Comparison of ENCODE assay signal across 8 cellular contexts in the genomic region with DNA sequence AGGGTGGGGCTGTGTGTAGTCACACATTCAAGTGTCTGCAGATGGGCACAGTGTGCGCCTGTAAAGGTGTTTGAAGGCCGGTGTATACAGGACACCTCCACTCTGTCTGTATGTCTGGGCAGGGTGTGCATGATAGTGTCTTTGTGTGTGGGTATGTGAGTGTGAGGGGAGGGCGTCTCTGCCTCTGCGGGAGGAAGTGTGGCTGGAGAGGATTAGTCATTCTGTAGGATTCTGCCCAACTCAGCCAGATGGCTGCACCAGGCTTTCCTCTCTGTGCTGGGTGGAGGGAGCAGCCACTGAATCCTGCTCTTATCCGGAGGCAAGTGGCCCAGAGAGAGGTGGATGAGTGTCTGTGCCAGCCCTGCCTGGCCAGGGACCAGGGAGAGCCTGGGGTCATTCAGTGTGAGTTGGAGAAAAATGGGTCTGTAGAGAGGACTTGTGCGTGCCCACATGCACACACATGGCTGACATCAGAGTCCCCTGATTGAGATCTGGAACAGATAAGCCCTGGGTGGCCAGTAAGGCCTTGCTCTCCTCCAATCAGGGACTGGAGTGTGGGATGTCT. TPM values are rescaled to one million over a fixed set of nuclear protein-coding genes. Genes with fewer than 3 reads are reported as not detected.
DNase-seq lines count a peak whose midpoint lies in the region; ATAC-seq and TF ChIP-seq lines count a peak whose summit lies in the region.

No MANE protein-coding gene starts in this region.

- no peaks in the 10 kb centered on the region for H3K9me2 ChIP-seq in PC-3 (replicated peaks; ENCODE audit: low read length)

- H3K27me3 ChIP-seq in ACC112 (ENCODE audit: insufficient read depth, low read length), result no peaks in the 10 kb centered on the region
- no peaks in the 10 kb centered on the region for H3K27me3 ChIP-seq in PC-3 (ENCODE audit: low read length)
- H3K27me3 ChIP-seq in foreskin keratinocyte, result no peaks in the 10 kb centered on the region
- H3K27me3 ChIP-seq in neuronal stem cell (ENCODE audit: control insufficient read depth in 3 of 3, insufficient read depth in 3 of 3, low read depth in 1 of 3, low read length in 3 of 3), result peaks cover 11 to 69% (median 55%) of the 10 kb centered on the region in 3 experiments
- no peaks in the 10 kb centered on the region for H3K27me3 ChIP-seq in suprapubic skin

- H2BK12ac ChIP-seq in neuronal stem cell (ENCODE audit: low read length), result no peak overlapping the region

- H4K91ac ChIP-seq in neuronal stem cell (ENCODE audit: low read depth, low read length, poor library complexity), result no peak overlapping the region

- H3F3A ChIP-seq in PC-3 (ENCODE audit: low read length, unreplicated experiment), result no peaks in the 10 kb centered on the region

- H3K4me2 ChIP-seq in PC-3 (ENCODE audit: low read length) (peak overlapping the region; percentile 96), neuronal stem cell (ENCODE audit: insufficient read depth, low read length, poor library complexity, severe bottlenecking) (no peak overlapping the region)

- POLR2A ChIA-PET in PC-3 (lab: Charles Lee; ENCODE audit: unreplicated experiment), result no interaction called here

- H3K4me3 ChIP-seq in ACC112 (ENCODE audit: low read depth, low read length) (peak overlapping the region; percentile 99), PC-3 (ENCODE audit: low read length) (peak overlapping the region; percentile 83), neuronal stem cell (ENCODE audit: low read length in 2 of 2) (peak overlapping the region in 1 of 2 donors; percentile 39), suprapubic skin (peak overlapping the region; percentile 87)

- peak in 1 of 2 donors; percentile 8 for TF ChIP-seq POLR2A in suprapubic skin (IDR thresholded peaks at IDR 0.05)

- CTCF ChIA-PET in PC-3 (lab: Charles Lee), result no interaction called here

- H3K27ac ChIP-seq in ACC112 (ENCODE audit: low read depth, low read length) (peak overlapping the region; percentile 98), PC-3 (ENCODE audit: low read length) (peak overlapping the region; percentile 95), foreskin keratinocyte (peak overlapping the region; percentile 16), neuronal stem cell (replicated peaks; ENCODE audit: low read length) (no peak overlapping the region), suprapubic skin (peak overlapping the region; percentile 98)

- H3K4me1 ChIP-seq in ACC112 (ENCODE audit: control insufficient read depth, insufficient read depth, low read length, unreplicated experiment), result peaks cover 12% of the 10 kb centered on the region
- peaks cover 8% of the 10 kb centered on the region for H3K4me1 ChIP-seq in PC-3 (ENCODE audit: insufficient read depth, low read length)
- H3K4me1 ChIP-seq in foreskin keratinocyte, result peaks cover 8% of the 10 kb centered on the region
- H3K4me1 ChIP-seq in neuronal stem cell (ENCODE audit: control insufficient read depth in 2 of 2, insufficient read depth in 1 of 2, low read depth in 1 of 2, low read length in 2 of 2), result peaks cover 32 to 33% of the 10 kb centered on the region in 2 donors
- peaks cover 34% of the 10 kb centered on the region for H3K4me1 ChIP-seq in suprapubic skin

- H3K36me3 ChIP-seq in ACC112 (ENCODE audit: insufficient read depth, low read length) (peaks cover 10% of the 10 kb centered on the region; the same call in 1 of the 2 replicates), PC-3 (ENCODE audit: low read depth, low read length) (peaks cover 8% of the 10 kb centered on the region; the same call in 1 of the 2 replicates), neuronal stem cell (replicated peaks in 1 of 2; ENCODE audit: control insufficient read depth in 2 of 2, insufficient read depth in 2 of 2, low read length in 2 of 2) (no peaks in the 10 kb centered on the region), suprapubic skin (peaks cover 33% of the 10 kb centered on the region)

- no CpG with 5 or more reads among the region's 6 CpGs for WGBS in neuronal stem cell (ENCODE audit: extremely low coverage in 2 of 2, insufficient read length in 2 of 2, insufficient replicate concordance in 1 of 2), 2 donors
- 3% methylated on average over 6 of the region's 6 CpGs for WGBS in suprapubic skin

- no peak overlapping the region for H2BK15ac ChIP-seq in neuronal stem cell (ENCODE audit: low read length)

- no peak overlapping the region for H2BK120ac ChIP-seq in neuronal stem cell (ENCODE audit: low read depth, low read length)

- DNase-seq in PC-3, result peak; percentile 77
- peak; percentile 43 for DNase-seq in activated T-helper 9 cell treated with anti-CD3 and anti-CD28 coated beads, Interleukin-2, amount 50 U/mL, for 16 hours (ENCODE audit: low read depth)
- DNase-seq in foreskin keratinocyte, result peak; percentile 63 to 83
- DNase-seq in neuronal stem cell (ENCODE audit: low spot score), result no peak
- DNase-seq in suprapubic skin (ENCODE audit: low spot score in 2 of 2), result peak in 1 of 2 donors; percentile 84
- DNase-seq in OCI-M2 (lab: John Stamatoyannopoulos, UW; ENCODE audit: unreplicated experiment), result no peak

- TSS peak; percentile 32 for BruUV-seq in PC-3 (replicated peaks; lab: Mats Ljungman, UMichigan)

- H4K8ac ChIP-seq in neuronal stem cell (ENCODE audit: low read depth, low read length), result peak overlapping the region; percentile 93

- no peaks in the 10 kb centered on the region for H4K20me1 ChIP-seq in PC-3 (ENCODE audit: low read length)

- peak; percentile 23 for ATAC-seq in GM21447 (IDR thresholded peaks at IDR 0.05; ENCODE audit: unreplicated experiment)
- peak; percentile 64 for ATAC-seq in PC-3
- ATAC-seq in foreskin keratinocyte, result peak; percentile 70

- no peak for TF ChIP-seq EP300 in suprapubic skin (IDR thresholded peaks at IDR 0.05)

- H3K14ac ChIP-seq in neuronal stem cell (ENCODE audit: low read length), result no peak overlapping the region

- peak overlapping the region; percentile 62 for H2BK5ac ChIP-seq in neuronal stem cell (ENCODE audit: low read length)

- no peak overlapping the region for H3K4ac ChIP-seq in neuronal stem cell (ENCODE audit: low read length)

- H3K9ac ChIP-seq in PC-3 (ENCODE audit: low read length) (peak overlapping the region; percentile 85), neuronal stem cell (ENCODE audit: low read depth, low read length, poor library complexity) (peak overlapping the region; percentile 12)

- H2AK5ac ChIP-seq in neuronal stem cell (ENCODE audit: low read depth, low read length), result no peak overlapping the region

- peak overlapping the region; percentile 77 for H3K18ac ChIP-seq in neuronal stem cell (ENCODE audit: low read length)

- intact Hi-C loops in PC-3 (cut with micrococcal nuclease), result no loop called here

- no peaks in the 10 kb centered on the region for H3K79me1 ChIP-seq in neuronal stem cell (ENCODE audit: low read depth, low read length)

- H3K79me2 ChIP-seq in ACC112 (ENCODE audit: control insufficient read depth, insufficient read depth, low read length, unreplicated experiment), result peaks cover 25% of the 10 kb centered on the region
- H3K79me2 ChIP-seq in PC-3 (ENCODE audit: low read length), result peaks cover 16% of the 10 kb centered on the region

- H2AFZ ChIP-seq in ACC112 (ENCODE audit: low read length, unreplicated experiment), result peak overlapping the region; percentile 71
- peak overlapping the region; percentile 80 for H2AFZ ChIP-seq in PC-3 (ENCODE audit: low read length)
- peak overlapping the region; percentile 92 for H2AFZ ChIP-seq in neuronal stem cell (ENCODE audit: low read length)

- TF ChIP-seq CTCF in PC-3 (conservative IDR thresholded peaks at IDR 0.05; ENCODE audit: low read depth, low read length), result no peak
- TF ChIP-seq CTCF in foreskin keratinocyte (conservative IDR thresholded peaks at IDR 0.05), result no peak
- TF ChIP-seq CTCF in suprapubic skin (IDR thresholded peaks at IDR 0.05), result no peak

- peak overlapping the region; percentile 51 for H3K23ac ChIP-seq in neuronal stem cell (ENCODE audit: low read depth, low read length, poor library complexity)

- H3K9me3 ChIP-seq in PC-3 (ENCODE audit: low read length) (no peaks in the 10 kb centered on the region), neuronal stem cell (replicated peaks in 1 of 2; ENCODE audit: control insufficient read depth in 2 of 2, insufficient read depth in 1 of 2, low read depth in 1 of 2, low read length in 2 of 2) (peaks cover 0 to 2% of the 10 kb centered on the region in 2 donors), suprapubic skin (no peaks in the 10 kb centered on the region)

RNA-seq across cellular contexts. Expression of a gene that starts 1.7 kb away (rescaled TPM):
- total RNA-seq in PC-3 (2014; rRNA removed), result 46.7 and 63.7 TPM in 2 replicates
- total RNA-seq in foreskin keratinocyte, result 38.8 and 46.0 TPM in 2 replicates
- 24.1 and 27.9 TPM in 2 replicates for polyA plus RNA-seq in foreskin keratinocyte
- polyA plus RNA-seq in neuronal stem cell (2013, experiment 1 of 2), result 0.06 TPM
- polyA plus RNA-seq in neuronal stem cell (2013, experiment 2 of 2), result 0.11 TPM
- total RNA-seq in suprapubic skin, result 100 to 1,000 TPM in 1 of 4 donors, 10 to 100 TPM in 3; 57.6 to 296 (median 74.3) TPM

RNA-seq across cellular contexts. Expression of a gene that starts 1.8 kb away (rescaled TPM):
- total RNA-seq in PC-3 (2014; rRNA removed) (2.5 and 2.8 TPM in 2 replicates), foreskin keratinocyte (0.85 TPM in 2 replicates), suprapubic skin (1 to 10 TPM; 1.2 to 6.0 (median 1.8) TPM)
- 0.61 and 0.82 TPM in 2 replicates for polyA plus RNA-seq in foreskin keratinocyte
- polyA plus RNA-seq in neuronal stem cell (2013, experiment 1 of 2), result 0.29 TPM
- polyA plus RNA-seq in neuronal stem cell (2013, experiment 2 of 2), result 0.33 TPM

RNA-seq across cellular contexts. Expression of a gene that starts 29.1 kb away (rescaled TPM):
- total RNA-seq in PC-3 (2014; rRNA removed), result 24.9 and 25.1 TPM in 2 replicates
- 0.27 and 0.32 TPM in 2 replicates for total RNA-seq in foreskin keratinocyte
- polyA plus RNA-seq in foreskin keratinocyte, result 0.26 and 0.37 TPM in 2 replicates
- 3.0 TPM for polyA plus RNA-seq in neuronal stem cell (2013, experiment 1 of 2)
- polyA plus RNA-seq in neuronal stem cell (2013, experiment 2 of 2), result 2.4 TPM
- 1 to 10 TPM; 1.6 to 4.2 (median 2.5) TPM for total RNA-seq in suprapubic skin

RNA-seq across cellular contexts. Expression of a gene that starts 33.1 kb away (rescaled TPM):
- total RNA-seq in PC-3 (2014; rRNA removed), result 58.3 and 67.2 TPM in 2 replicates
- total RNA-seq in foreskin keratinocyte, result 38.0 and 39.8 TPM in 2 replicates
- 30.5 and 30.9 TPM in 2 replicates for polyA plus RNA-seq in foreskin keratinocyte
- 75.1 TPM for polyA plus RNA-seq in neuronal stem cell (2013, experiment 1 of 2)
- 76.2 TPM for polyA plus RNA-seq in neuronal stem cell (2013, experiment 2 of 2)
- 10 to 100 TPM; 51.9 to 88.8 (median 61.2) TPM for total RNA-seq in suprapubic skin

RNA-seq across cellular contexts. Expression of a gene that starts 45.4 kb away (rescaled TPM):
- total RNA-seq in PC-3 (2014; rRNA removed) (7.5 and 8.0 TPM in 2 replicates), foreskin keratinocyte (15.8 and 17.2 TPM in 2 replicates), suprapubic skin (1 to 10 TPM; 7.6 to 9.0 (median 8.1) TPM)
- 11.6 and 13.8 TPM in 2 replicates for polyA plus RNA-seq in foreskin keratinocyte
- polyA plus RNA-seq in neuronal stem cell (2013, experiment 1 of 2), result 7.5 TPM
- polyA plus RNA-seq in neuronal stem cell (2013, experiment 2 of 2), result 7.0 TPM

Comparison
In these comparisons a context has a peak if more than half of its experiments do, and no peak if none do; other contexts are left out.
1. DNase-seq: peak in PC-3 (single experiment), activated T-helper 9 cell treated with anti-CD3 and anti-CD28 coated beads, Interleukin-2, amount 50 U/mL, for 16 hours (single experiment) and foreskin keratinocyte (2 of 2); none in neuronal stem cell (single experiment) and OCI-M2 (single experiment).
2. Peak in every context shown above with its lines, with median percentiles within 50 percentile points of each other: H2AFZ ChIP-seq and ATAC-seq.